8 cellular contexts compared by ENCODE assay signal in the genomic region with DNA sequence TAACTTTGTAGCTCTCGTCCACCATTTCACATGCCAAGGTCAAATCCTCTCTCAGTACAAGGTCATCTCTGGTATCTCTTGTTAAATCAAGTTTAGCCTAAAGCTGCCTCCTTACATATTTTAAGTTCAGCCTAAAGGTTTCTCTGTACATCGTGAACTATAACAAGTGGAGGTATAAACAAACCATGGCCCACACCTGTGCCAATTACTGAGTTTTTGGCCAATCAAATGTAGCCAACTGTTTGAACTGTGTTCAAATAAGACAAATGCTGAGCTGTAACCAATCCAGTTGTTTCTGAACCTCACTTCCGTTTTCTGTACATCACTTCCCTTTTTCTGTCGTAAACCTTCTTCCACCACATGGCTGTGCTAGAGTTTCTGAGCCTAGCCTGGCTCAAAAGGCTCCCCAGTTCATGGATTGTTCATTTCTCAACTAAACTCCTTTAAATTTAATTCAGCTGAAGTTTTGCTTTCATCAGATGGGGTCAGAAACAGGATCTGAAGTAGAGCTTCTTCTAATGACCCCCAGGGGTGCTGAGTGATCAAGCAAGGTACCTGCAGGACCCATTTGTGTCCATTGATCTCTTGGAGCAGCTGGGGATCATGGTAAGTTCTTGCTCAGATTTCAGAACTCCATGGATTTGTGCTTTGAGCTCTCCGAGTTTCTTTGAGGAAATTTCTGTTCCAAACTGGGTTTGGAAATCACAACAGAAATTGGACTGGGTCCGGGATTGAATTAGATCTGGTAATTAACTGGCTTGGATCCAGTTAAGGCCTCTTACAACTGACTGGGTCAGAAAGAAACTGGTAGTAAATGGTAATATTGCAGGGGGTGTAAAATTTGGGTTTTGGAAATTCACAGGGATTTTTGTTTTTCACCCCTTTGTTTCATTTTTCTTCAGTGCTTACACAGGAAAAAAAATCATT. TPM values are rescaled to one million over a fixed set of nuclear protein-coding genes. Genes with fewer than 3 reads are reported as not detected.
A peak's percentile ranks its signal among the peaks of the same experiment; 100 is the strongest.
DNase-seq lines count a peak whose midpoint lies in the region; ATAC-seq and TF ChIP-seq lines count a peak whose summit lies in the region.

No MANE protein-coding gene starts in this region.

- no peak for TF ChIP-seq POLR2A in ovary (IDR thresholded peaks at IDR 0.05)

- H3K9ac ChIP-seq in smooth muscle cell (ENCODE audit: low read depth), result no peak overlapping the region

- peak overlapping the region; percentile 80 for H3K4me3 Mint-ChIP-seq in activated naive CD4-positive, alpha-beta T cell treated with anti-CD3 and anti-CD28 coated beads, Interleukin-2, amount 10 ng/mL, durations not matched to agents 7 days and 5 days

- H3K36me3 ChIP-seq in psoas muscle (ENCODE audit: insufficient read depth in 1 of 2, low read depth in 1 of 2), result no peaks in the 10 kb centered on the region
- no peaks in the 10 kb centered on the region for H3K36me3 ChIP-seq in ovary
- no peaks in the 10 kb centered on the region for H3K36me3 ChIP-seq in smooth muscle cell (ENCODE audit: low read depth)

- CTCF ChIA-PET in activated naive CD4-positive, alpha-beta T cell treated with anti-CD3 and anti-CD28 coated beads, Interleukin-2, amount 10 ng/mL, durations not matched to agents 7 days and 5 days (lab: Charles Lee), result interaction anchor here (1.0 to 2.1 kb wide), 11 partner anchors 8 to 211 kb away, joined by 3 to 13 read pairs (median 4); partner anchors contain the start of genes HEMGN, NANS and TRMO

- no peaks in the 10 kb centered on the region for H3K27me3 ChIP-seq in psoas muscle (ENCODE audit: insufficient read depth in 3 of 3, low read length in 2 of 3)
- no peaks in the 10 kb centered on the region for H3K27me3 ChIP-seq in ovary
- no peaks in the 10 kb centered on the region for H3K27me3 ChIP-seq in smooth muscle cell (ENCODE audit: low read depth)

- peaks cover 7% of the 10 kb centered on the region for H3K27me3 Mint-ChIP-seq in activated naive CD4-positive, alpha-beta T cell treated with anti-CD3 and anti-CD28 coated beads, Interleukin-2, amount 10 ng/mL, durations not matched to agents 7 days and 5 days

- DNase-seq in NCI-H69 (lab: John Stamatoyannopoulos, UW), result peak; percentile 22
- DNase-seq in activated naive CD4-positive, alpha-beta T cell treated with anti-CD3 and anti-CD28 coated beads, Interleukin-2, amount 10 ng/mL, durations not matched to agents 7 days and 5 days, result peak; percentile 52
- DNase-seq in psoas muscle, result no peak
- no peak for DNase-seq in ovary
- DNase-seq in smooth muscle cell (lab: John Stamatoyannopoulos, UW; ENCODE audit: unreplicated experiment), result no peak

- H2AFZ ChIP-seq in smooth muscle cell (ENCODE audit: low read depth), result no peak overlapping the region

- H3K4me1 ChIP-seq in psoas muscle (no peaks in the 10 kb centered on the region), ovary (ENCODE audit: insufficient read depth) (no peaks in the 10 kb centered on the region), smooth muscle cell (ENCODE audit: low read depth) (no peaks in the 10 kb centered on the region)

- TF ChIP-seq CTCF in psoas muscle (IDR thresholded peaks at IDR 0.05), result no peak
- no peak for TF ChIP-seq CTCF in ovary (IDR thresholded peaks at IDR 0.05)
- TF ChIP-seq CTCF in smooth muscle cell (IDR thresholded peaks at IDR 0.05; ENCODE audit: borderline replicate concordance, insufficient read depth, poor library complexity, severe bottlenecking), result no peak

- no peak overlapping the region for H3K27ac ChIP-seq in psoas muscle
- no peak overlapping the region for H3K27ac ChIP-seq in ovary
- no peak overlapping the region for H3K27ac ChIP-seq in smooth muscle cell (ENCODE audit: low read depth)

- no peak overlapping the region for H3K4me2 ChIP-seq in smooth muscle cell

- H3K9me3 ChIP-seq in psoas muscle (no peaks in the 10 kb centered on the region), ovary (no peaks in the 10 kb centered on the region), smooth muscle cell (replicated peaks; ENCODE audit: low read depth) (no peaks in the 10 kb centered on the region)

- no peaks in the 10 kb centered on the region for H4K20me1 ChIP-seq in smooth muscle cell (ENCODE audit: low read depth)

- 50 to 68% (median 55%) methylated on average over 6 of the region's 6 CpGs for WGBS in psoas muscle, 3 donors
- WGBS in ovary, 3 donors, result 51 to 67% (median 56%) methylated on average over 6 of the region's 6 CpGs
- 90% methylated on average over 6 of the region's 6 CpGs for WGBS in smooth muscle cell (ENCODE audit: low lambda C conversion rate)

- intact Hi-C loops in psoas muscle (cut with DNase I) (no loop called here), ovary (cut with DNase I) (no loop called here)

- peak; percentile 90 for ATAC-seq in GM18517 (IDR thresholded peaks at IDR 0.05; ENCODE audit: unreplicated experiment)
- ATAC-seq in HG02571 (IDR thresholded peaks at IDR 0.05; ENCODE audit: unreplicated experiment), result peak; percentile 72
- ATAC-seq in psoas muscle, result no peak
- ATAC-seq in HG03442 (IDR thresholded peaks at IDR 0.05; ENCODE audit: unreplicated experiment), result no peak

- H3K4me3 ChIP-seq in psoas muscle (peak overlapping the region; percentile 24), ovary (no peak overlapping the region), smooth muscle cell (no peak overlapping the region)

- peaks cover 55% of the 10 kb centered on the region for H3K4me1 Mint-ChIP-seq in activated naive CD4-positive, alpha-beta T cell treated with anti-CD3 and anti-CD28 coated beads, Interleukin-2, amount 10 ng/mL, durations not matched to agents 7 days and 5 days

- H3K9me3 Mint-ChIP-seq in activated naive CD4-positive, alpha-beta T cell treated with anti-CD3 and anti-CD28 coated beads, Interleukin-2, amount 10 ng/mL, durations not matched to agents 7 days and 5 days, result peaks cover 3% of the 10 kb centered on the region

- no peaks in the 10 kb centered on the region for H3F3A ChIP-seq in smooth muscle cell (ENCODE audit: low read depth)

- peaks cover 30% of the 10 kb centered on the region for H3K36me3 Mint-ChIP-seq in activated naive CD4-positive, alpha-beta T cell treated with anti-CD3 and anti-CD28 coated beads, Interleukin-2, amount 10 ng/mL, durations not matched to agents 7 days and 5 days

- TF ChIP-seq EP300 in ovary (IDR thresholded peaks at IDR 0.05), result no peak

- peak overlapping the region; percentile 92 for H3K27ac Mint-ChIP-seq in activated naive CD4-positive, alpha-beta T cell treated with anti-CD3 and anti-CD28 coated beads, Interleukin-2, amount 10 ng/mL, durations not matched to agents 7 days and 5 days

- H3K79me2 ChIP-seq in smooth muscle cell (ENCODE audit: low read depth), result no peaks in the 10 kb centered on the region

RNA-seq across cellular contexts. Expression of gene NANS, which starts 11.0 kb away (rescaled TPM):
- 10 to 100 TPM; 21.1 to 53.8 (median 26.5) TPM for total RNA-seq in psoas muscle
- 100 to 1,000 TPM in 1 of 3 donors, 10 to 100 TPM in 2; 33.2 to 168 (median 48.9) TPM for polyA plus RNA-seq in psoas muscle
- total RNA-seq in ovary, result 10 to 100 TPM; 24.1 to 43.8 (median 33.8) TPM
- polyA plus RNA-seq in ovary, result 10 to 100 TPM; 28.3 to 41.5 TPM
- 59.4 and 73.6 TPM in 2 replicates for total RNA-seq in smooth muscle cell
- polyA plus RNA-seq in smooth muscle cell, result 106 and 117 TPM in 2 replicates

Comparison
In these comparisons a context has a peak if more than half of its experiments do, and no peak if none do; other contexts are left out.
1. ATAC-seq: peak in GM18517 (single experiment) and HG02571 (single experiment); none in psoas muscle (0 of 4) and HG03442 (single experiment).
2. DNase-seq: peak in NCI-H69 (single experiment) and activated naive CD4-positive, alpha-beta T cell treated with anti-CD3 and anti-CD28 coated beads, Interleukin-2, amount 10 ng/mL, durations not matched to agents 7 days and 5 days (single experiment); none in psoas muscle (0 of 2), ovary (0 of 5) and smooth muscle cell (single experiment).